Comparison of ENCODE assay signal across 8 cellular contexts in genomic region chr10:119516381-119517234, GRCh38. TPM values are rescaled to one million over a fixed set of nuclear protein-coding genes. Genes with fewer than 3 reads are reported as not detected.
A peak's percentile ranks its signal among the peaks of the same experiment; 100 is the strongest.
DNase-seq lines count a peak whose midpoint lies in the region; ATAC-seq and TF ChIP-seq lines count a peak whose summit lies in the region.

No MANE protein-coding gene starts in this region.

- H3K27ac Mint-ChIP-seq in activated naive CD8-positive, alpha-beta T cell treated with anti-CD3 and anti-CD28 coated beads for 36 hours, result peak overlapping the region; percentile 95
- H3K27ac Mint-ChIP-seq in neural progenitor cell (no peak overlapping the region), type B pancreatic cell (no peak overlapping the region)

- H3K4me1 ChIP-seq in neural progenitor cell, result peaks cover 28% of the 10 kb centered on the region

- no peaks in the 10 kb centered on the region for H4K20me1 ChIP-seq in neural progenitor cell (ENCODE audit: low read depth)

- H2AFZ ChIP-seq in neural progenitor cell (replicated peaks), result peak overlapping the region; percentile 90

- H3K79me2 ChIP-seq in neural progenitor cell (ENCODE audit: low read depth), result no peaks in the 10 kb centered on the region

- no peaks in the 10 kb centered on the region for H3K27me3 Mint-ChIP-seq in activated naive CD8-positive, alpha-beta T cell treated with anti-CD3 and anti-CD28 coated beads for 36 hours
- H3K27me3 Mint-ChIP-seq in neural progenitor cell (ENCODE audit: insufficient read depth, low read depth) (peaks cover 10% of the 10 kb centered on the region), type B pancreatic cell (no peaks in the 10 kb centered on the region)

- no peaks in the 10 kb centered on the region for H3K36me3 ChIP-seq in SK-N-MC (ENCODE audit: insufficient read depth, low read length)
- H3K36me3 ChIP-seq in neural progenitor cell, result no peaks in the 10 kb centered on the region

- no peak overlapping the region for H3K4me2 ChIP-seq in neural progenitor cell

- peaks cover 49% of the 10 kb centered on the region for H3K36me3 Mint-ChIP-seq in activated naive CD8-positive, alpha-beta T cell treated with anti-CD3 and anti-CD28 coated beads for 36 hours
- no peaks in the 10 kb centered on the region for H3K36me3 Mint-ChIP-seq in neural progenitor cell
- H3K36me3 Mint-ChIP-seq in type B pancreatic cell, result no peaks in the 10 kb centered on the region

- no peaks in the 10 kb centered on the region for H3K9me3 ChIP-seq in SK-N-MC (ENCODE audit: low read depth, low read length)
- no peaks in the 10 kb centered on the region for H3K9me3 ChIP-seq in neural progenitor cell (ENCODE audit: low read depth)

- H3K9me3 Mint-ChIP-seq in activated naive CD8-positive, alpha-beta T cell treated with anti-CD3 and anti-CD28 coated beads for 36 hours, result no peaks in the 10 kb centered on the region
- H3K9me3 Mint-ChIP-seq in neural progenitor cell (no peaks in the 10 kb centered on the region), type B pancreatic cell (peaks cover 2% of the 10 kb centered on the region)

- peaks cover 86% of the 10 kb centered on the region for H3K4me1 Mint-ChIP-seq in activated naive CD8-positive, alpha-beta T cell treated with anti-CD3 and anti-CD28 coated beads for 36 hours
- H3K4me1 Mint-ChIP-seq in neural progenitor cell (peaks cover 45% of the 10 kb centered on the region), type B pancreatic cell (ENCODE audit: unreplicated experiment) (peaks cover 18% of the 10 kb centered on the region)

- H3K27me3 ChIP-seq in neural progenitor cell, result no peaks in the 10 kb centered on the region

- H3K4me3 ChIP-seq in SK-N-MC (peak overlapping the region; percentile 53), neural progenitor cell (no peak overlapping the region)

- ATAC-seq in GM19043 (IDR thresholded peaks at IDR 0.05; ENCODE audit: low read depth, unreplicated experiment) (peak; percentile 65), HG03066 (IDR thresholded peaks at IDR 0.05; ENCODE audit: low read depth, unreplicated experiment) (peak; percentile 69)

- H3K9ac ChIP-seq in SK-N-MC (ENCODE audit: insufficient read length) (peak overlapping the region; percentile 37), neural progenitor cell (no peak overlapping the region)

- H3K4me3 Mint-ChIP-seq in activated naive CD8-positive, alpha-beta T cell treated with anti-CD3 and anti-CD28 coated beads for 36 hours, result peak overlapping the region; percentile 56
- H3K4me3 Mint-ChIP-seq in neural progenitor cell (no peak overlapping the region), type B pancreatic cell (no peak overlapping the region)

- no peaks in the 10 kb centered on the region for H3F3A ChIP-seq in neural progenitor cell (ENCODE audit: low read depth)

- TF ChIP-seq CTCF in neural progenitor cell (IDR thresholded peaks at IDR 0.05), result no peak
- TF ChIP-seq CTCF in type B pancreatic cell (conservative IDR thresholded peaks at IDR 0.05), result no peak

- H3K27ac ChIP-seq in SK-N-MC (peak overlapping the region; percentile 98), neural progenitor cell (no peak overlapping the region)

- DNase-seq in SK-N-MC (ENCODE audit: low read depth, low spot score) (peak; percentile 67), neural progenitor cell (ENCODE audit: low spot score) (no peak), HuH-7.5 (ENCODE audit: low spot score) (no peak), cortex of kidney (lab: John Stamatoyannopoulos, UW) (no peak), type B pancreatic cell (ENCODE audit: extremely low spot score, unreplicated experiment) (no peak)
- DNase-seq in activated naive CD8-positive, alpha-beta T cell treated with anti-CD3 and anti-CD28 coated beads for 36 hours, result peak; percentile 81

RNA-seq across cellular contexts. Expression of gene RGS10, which starts 25.9 kb away (rescaled TPM):
- 100 to 1,000 TPM; 273 to 294 TPM for total RNA-seq in activated naive CD8-positive, alpha-beta T cell treated with anti-CD3 and anti-CD28 coated beads for 36 hours
- total RNA-seq in neural progenitor cell (ENCODE audit: low replicate concordance) (8.4 and 12.0 TPM in 2 replicates), type B pancreatic cell (ENCODE audit: low replicate concordance) (10.2 and 16.0 TPM in 2 replicates)

Comparison
In these comparisons a context has a peak if more than half of its experiments do, and no peak if none do; other contexts are left out.
1. DNase-seq: peak in SK-N-MC (single experiment) and activated naive CD8-positive, alpha-beta T cell treated with anti-CD3 and anti-CD28 coated beads for 36 hours (single experiment); none in neural progenitor cell (single experiment), HuH-7.5 (single experiment), cortex of kidney (single experiment) and type B pancreatic cell (single experiment).
2. RNA of gene RGS10, which starts 25.9 kb away (total RNA-seq): 273 to 294 TPM in activated naive CD8-positive, alpha-beta T cell treated with anti-CD3 and anti-CD28 coated beads for 36 hours; 8.4 to 12.0 TPM in neural progenitor cell and 10.2 to 16.0 TPM in type B pancreatic cell; every median in the first group is over 10 times any median in the second.